1 cellular context compared by ENCODE assay signal in genomic region chr6:121873595-121873994, GRCh38.
TF ChIP-seq lines count a peak whose summit lies in the region.

No MANE protein-coding gene starts in this region.

TF ChIP-seq in HepG2, 621 proteins besides CTCF, POLR2A, EP300 and RAD21 (continued from another document and continues in another):
- TF ChIP-seq ARID5B (CRISPR knock-in tag; IDR thresholded peaks at IDR 0.05), result peak; percentile 49; the same call in 1 of the 2 replicates
- no peak for TF ChIP-seq ZNF746 (CRISPR knock-in tag; IDR thresholded peaks at IDR 0.05)
- TF ChIP-seq ZNF564 (CRISPR knock-in tag; IDR thresholded peaks at IDR 0.05), result no peak
- TF ChIP-seq MIXL1 (CRISPR knock-in tag; IDR thresholded peaks at IDR 0.05), result 0 out of 2 replicates have a peak, but pooled peaks have one; percentile 14
- TF ChIP-seq ZNF644 (CRISPR knock-in tag; IDR thresholded peaks at IDR 0.05; ENCODE audit: low read depth), result peak; percentile 81
- peak; percentile 53; the same call in 1 of the 2 replicates for TF ChIP-seq GATAD2A (CRISPR knock-in tag; IDR thresholded peaks at IDR 0.05)
- TF ChIP-seq ZBTB10 (CRISPR knock-in tag; IDR thresholded peaks at IDR 0.05; ENCODE audit: borderline replicate concordance), result no peak
- TF ChIP-seq UBTF (CRISPR knock-in tag; IDR thresholded peaks at IDR 0.05), result no peak
- TF ChIP-seq ZNF629 (CRISPR knock-in tag; conservative IDR thresholded peaks at IDR 0.05), result no peak
- no peak for TF ChIP-seq EHMT2 (IDR thresholded peaks at IDR 0.05; ENCODE audit: borderline replicate concordance, low read depth, low read length)
- TF ChIP-seq ZNF362 (CRISPR knock-in tag; IDR thresholded peaks at IDR 0.05; ENCODE audit: borderline replicate concordance), result 0 out of 2 replicates have a peak, but pooled peaks have one; percentile 31
- peak; percentile 61 for TF ChIP-seq PITX1 (CRISPR knock-in tag; IDR thresholded peaks at IDR 0.05)
- peak; percentile 35; the same call in 1 of the 2 replicates for TF ChIP-seq HNF4G (IDR thresholded peaks at IDR 0.05; ENCODE audit: borderline replicate concordance, low read depth, low read length)
- TF ChIP-seq HNF4G (CRISPR knock-in tag; IDR thresholded peaks at IDR 0.05; ENCODE audit: borderline replicate concordance, low read depth), result no peak
- no peak for TF ChIP-seq ZNF235 (CRISPR knock-in tag; IDR thresholded peaks at IDR 0.05; ENCODE audit: borderline replicate concordance)
- TF ChIP-seq ISL2 (CRISPR knock-in tag; IDR thresholded peaks at IDR 0.05), result peak; percentile 37; the same call in 1 of the 2 replicates
- TF ChIP-seq ZNF326 (CRISPR knock-in tag; IDR thresholded peaks at IDR 0.05; ENCODE audit: borderline replicate concordance), result no peak
- TF ChIP-seq SOX13 (IDR thresholded peaks at IDR 0.05), result no peak
- peak in 1 of 2 experiments; percentile 78; a peak in 2 of 4 replicates for TF ChIP-seq SOX13 (CRISPR knock-in tag; conservative IDR thresholded peaks at IDR 0.05 in 1 of 2, IDR thresholded peaks at IDR 0.05 in 1 of 2)
- TF ChIP-seq ZNF710 (CRISPR knock-in tag; IDR thresholded peaks at IDR 0.05; ENCODE audit: borderline replicate concordance), result no peak
- TF ChIP-seq ELF1 (CRISPR knock-in tag; IDR thresholded peaks at IDR 0.05), result no peak
- TF ChIP-seq DRAP1 (CRISPR knock-in tag; IDR thresholded peaks at IDR 0.05), result no peak
- 0 out of 2 replicates have a peak, but pooled peaks have one; percentile 38 for TF ChIP-seq POGZ (CRISPR knock-in tag; IDR thresholded peaks at IDR 0.05)
- peak; percentile 35; the same call in 1 of the 2 replicates for TF ChIP-seq ZMYM4 (CRISPR knock-in tag; IDR thresholded peaks at IDR 0.05)
- no peak for TF ChIP-seq DBP (CRISPR knock-in tag; IDR thresholded peaks at IDR 0.05; ENCODE audit: not compliant biosample characterization)
- peak; percentile 52 for TF ChIP-seq PAXIP1 (CRISPR knock-in tag; conservative IDR thresholded peaks at IDR 0.05)
- no peak for TF ChIP-seq THAP7 (CRISPR knock-in tag; IDR thresholded peaks at IDR 0.05)
- TF ChIP-seq SNAI1 (CRISPR knock-in tag; IDR thresholded peaks at IDR 0.05; ENCODE audit: borderline replicate concordance), result no peak
- 0 out of 2 replicates have a peak, but pooled peaks have one; percentile 31 for TF ChIP-seq MAX (IDR thresholded peaks at IDR 0.05)
- TF ChIP-seq ZSCAN12 (CRISPR knock-in tag; IDR thresholded peaks at IDR 0.05), result no peak
- peak; percentile 60 for TF ChIP-seq SOX5 (CRISPR knock-in tag; IDR thresholded peaks at IDR 0.05; ENCODE audit: borderline replicate concordance)
- TF ChIP-seq ZBED4 (CRISPR knock-in tag; IDR thresholded peaks at IDR 0.05; ENCODE audit: borderline replicate concordance), result no peak
